ENCODE assay signal across 8 cellular contexts in the genomic region with DNA sequence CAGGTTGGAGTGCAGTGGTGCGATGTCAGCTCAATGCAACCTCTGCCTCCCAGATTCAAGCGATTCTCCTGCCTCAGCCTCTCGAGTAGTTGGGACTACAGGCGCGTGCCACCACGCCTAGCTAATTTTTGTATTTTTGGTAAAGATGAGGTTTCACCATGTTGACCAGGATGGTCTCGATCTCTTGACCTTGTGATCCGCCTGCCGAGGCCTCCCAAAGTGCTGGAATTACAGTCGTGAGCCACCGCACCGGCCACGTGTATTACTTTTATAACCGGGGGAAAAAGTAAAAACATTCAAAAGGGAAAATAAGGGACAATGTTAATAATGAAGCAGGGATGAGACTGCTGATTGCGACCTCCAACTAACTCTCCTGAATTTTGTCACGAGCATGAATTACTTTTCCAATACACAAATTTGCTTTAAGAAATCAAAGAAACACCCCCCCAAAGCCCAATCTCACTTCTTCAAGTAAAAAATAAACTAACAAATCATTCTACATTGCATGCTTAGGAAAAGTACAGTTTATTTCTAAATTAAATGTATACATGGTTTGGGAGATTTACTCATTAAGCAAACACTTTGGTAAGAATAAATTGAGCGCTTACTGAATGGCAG. TPM values are rescaled to one million over a fixed set of nuclear protein-coding genes. Genes with fewer than 3 reads are reported as not detected.
DNase-seq lines count a peak whose midpoint lies in the region; ATAC-seq lines count a peak whose summit lies in the region.

No MANE protein-coding gene starts in this region.

- H3K4me3 Mint-ChIP-seq in activated T-helper 2 cell treated with anti-CD3 and anti-CD28 coated beads, Interferon-gamma antibody, Interleukin-2, Interleukin-4, amounts not matched to agents 10 μg/mL and 5 μg/mL and 100 μg/mL, durations not matched to agents 14 hours and 24 hours and 36 hours (ENCODE audit: low read depth), result peak overlapping the region; percentile 99
- H3K4me3 Mint-ChIP-seq in stimulated activated naive B cell treated with anti-CD40 and anti-IgM and Interleukin-4, amounts not matched to agents 10 μg/mL and 1 μg/mL and 100 μg/mL, for 72 hours, result peak overlapping the region; percentile 95 to 97

- peaks cover 36% of the 10 kb centered on the region for H3K4me1 Mint-ChIP-seq in activated T-helper 2 cell treated with anti-CD3 and anti-CD28 coated beads, Interferon-gamma antibody, Interleukin-2, Interleukin-4, amounts not matched to agents 10 μg/mL and 5 μg/mL and 100 μg/mL, durations not matched to agents 14 hours and 24 hours and 36 hours (ENCODE audit: low read depth)
- H3K4me1 Mint-ChIP-seq in stimulated activated naive B cell treated with anti-CD40 and anti-IgM and Interleukin-4, amounts not matched to agents 10 μg/mL and 1 μg/mL and 100 μg/mL, for 72 hours, result peaks cover 15 to 30% of the 10 kb centered on the region in 2 donors

- no peak for DNase-seq in activated T-helper 2 cell treated with anti-CD3 and anti-CD28 coated beads, Interferon-gamma antibody, Interleukin-2, Interleukin-4, amounts not matched to agents 10 μg/mL and 5 μg/mL and 100 μg/mL, durations not matched to agents 14 hours and 24 hours and 36 hours (ENCODE audit: low spot score)
- DNase-seq in stimulated activated naive B cell treated with anti-CD40 and anti-IgM and Interleukin-4, amounts not matched to agents 10 μg/mL and 1 μg/mL and 100 μg/mL, for 72 hours, result no peak
- DNase-seq in HuH-7.5 (ENCODE audit: low spot score) (no peak), DMS114 treated with DMSO at 0.1 percent for 48 hours (lab: John Stamatoyannopoulos, UW; ENCODE audit: unreplicated experiment) (no peak), GF-D8 (lab: John Stamatoyannopoulos, UW) (no peak)

- H3K27me3 ChIP-seq in HUES6 (ENCODE audit: control insufficient read depth, insufficient read depth, low read length), result no peaks in the 10 kb centered on the region
- H3K27me3 ChIP-seq in iPS-15b (ENCODE audit: control insufficient read depth, insufficient read depth, low read length), result no peaks in the 10 kb centered on the region

- no peaks in the 10 kb centered on the region for H3K9me3 Mint-ChIP-seq in activated T-helper 2 cell treated with anti-CD3 and anti-CD28 coated beads, Interferon-gamma antibody, Interleukin-2, Interleukin-4, amounts not matched to agents 10 μg/mL and 5 μg/mL and 100 μg/mL, durations not matched to agents 14 hours and 24 hours and 36 hours
- no peaks in the 10 kb centered on the region for H3K9me3 Mint-ChIP-seq in stimulated activated naive B cell treated with anti-CD40 and anti-IgM and Interleukin-4, amounts not matched to agents 10 μg/mL and 1 μg/mL and 100 μg/mL, for 72 hours

- ATAC-seq in stimulated activated naive B cell treated with anti-CD40 and anti-IgM and Interleukin-4, amounts not matched to agents 10 μg/mL and 1 μg/mL and 100 μg/mL, for 72 hours (replicated peaks), result no peak
- ATAC-seq in GM21717 (IDR thresholded peaks at IDR 0.05; ENCODE audit: unreplicated experiment), result no peak

- H3K27ac Mint-ChIP-seq in activated T-helper 2 cell treated with anti-CD3 and anti-CD28 coated beads, Interferon-gamma antibody, Interleukin-2, Interleukin-4, amounts not matched to agents 10 μg/mL and 5 μg/mL and 100 μg/mL, durations not matched to agents 14 hours and 24 hours and 36 hours, result peak overlapping the region; percentile 96
- peak overlapping the region; percentile 37 for H3K27ac Mint-ChIP-seq in stimulated activated naive B cell treated with anti-CD40 and anti-IgM and Interleukin-4, amounts not matched to agents 10 μg/mL and 1 μg/mL and 100 μg/mL, for 72 hours

- intact Hi-C loops in activated T-helper 2 cell treated with anti-CD3 and anti-CD28 coated beads, Interferon-gamma antibody, Interleukin-2, Interleukin-4, amounts not matched to agents 10 μg/mL and 5 μg/mL and 100 μg/mL, durations not matched to agents 14 hours and 24 hours and 36 hours (cut with micrococcal nuclease), result loop anchor here (1.0 to 10.0 kb wide), 3 partner anchors 30 to 470 kb away; a partner anchor contains a TSS

- H3K27ac ChIP-seq in HUES6 (ENCODE audit: low read depth, low read length), result peak overlapping the region; percentile 75; the same call in 1 of the 2 replicates

- H3K36me3 ChIP-seq in HUES6 (ENCODE audit: control insufficient read depth, insufficient read depth, low read length) (peaks cover 32% of the 10 kb centered on the region), iPS-15b (ENCODE audit: control insufficient read depth, insufficient read depth, low read length) (peaks cover 11% of the 10 kb centered on the region)

- H3K9ac ChIP-seq in HUES6 (ENCODE audit: low read length), result peak overlapping the region; percentile 40
- no peak overlapping the region for H3K9ac ChIP-seq in iPS-15b (ENCODE audit: low read depth, low read length)

- peak overlapping the region; percentile 79 for H3K4me3 ChIP-seq in HUES6 (ENCODE audit: low read depth, low read length)
- H3K4me3 ChIP-seq in iPS-15b (ENCODE audit: low read depth, low read length), result peak overlapping the region; percentile 71

- H3K27me3 Mint-ChIP-seq in activated T-helper 2 cell treated with anti-CD3 and anti-CD28 coated beads, Interferon-gamma antibody, Interleukin-2, Interleukin-4, amounts not matched to agents 10 μg/mL and 5 μg/mL and 100 μg/mL, durations not matched to agents 14 hours and 24 hours and 36 hours (ENCODE audit: low read depth), result no peaks in the 10 kb centered on the region
- H3K27me3 Mint-ChIP-seq in stimulated activated naive B cell treated with anti-CD40 and anti-IgM and Interleukin-4, amounts not matched to agents 10 μg/mL and 1 μg/mL and 100 μg/mL, for 72 hours, result no peaks in the 10 kb centered on the region

- H3K4me1 ChIP-seq in HUES6 (ENCODE audit: control insufficient read depth, insufficient read depth, low read length) (peaks cover 21% of the 10 kb centered on the region), iPS-15b (ENCODE audit: control insufficient read depth, insufficient read depth, low read length) (peaks cover 9% of the 10 kb centered on the region)

- H3K9me3 ChIP-seq in HUES6 (ENCODE audit: control insufficient read depth, insufficient read depth, low read depth, low read length), result peaks cover 16% of the 10 kb centered on the region
- no peaks in the 10 kb centered on the region for H3K9me3 ChIP-seq in iPS-15b (ENCODE audit: control insufficient read depth, insufficient read depth, low read length)

- peaks cover 38% of the 10 kb centered on the region for H3K36me3 Mint-ChIP-seq in activated T-helper 2 cell treated with anti-CD3 and anti-CD28 coated beads, Interferon-gamma antibody, Interleukin-2, Interleukin-4, amounts not matched to agents 10 μg/mL and 5 μg/mL and 100 μg/mL, durations not matched to agents 14 hours and 24 hours and 36 hours (ENCODE audit: low read depth)
- H3K36me3 Mint-ChIP-seq in stimulated activated naive B cell treated with anti-CD40 and anti-IgM and Interleukin-4, amounts not matched to agents 10 μg/mL and 1 μg/mL and 100 μg/mL, for 72 hours, result peaks cover 18 to 23% of the 10 kb centered on the region in 2 donors

RNA-seq across cellular contexts. Expression of a gene that starts 0.6 kb away (rescaled TPM):
- 21.9 and 22.2 TPM in 2 replicates for total RNA-seq in activated T-helper 2 cell treated with anti-CD3 and anti-CD28 coated beads, Interferon-gamma antibody, Interleukin-2, Interleukin-4, amounts not matched to agents 10 μg/mL and 5 μg/mL and 100 μg/mL, durations not matched to agents 14 hours and 24 hours and 36 hours

RNA-seq across cellular contexts. Expression of a gene that starts 0.6 kb away (rescaled TPM):
- total RNA-seq in activated T-helper 2 cell treated with anti-CD3 and anti-CD28 coated beads, Interferon-gamma antibody, Interleukin-2, Interleukin-4, amounts not matched to agents 10 μg/mL and 5 μg/mL and 100 μg/mL, durations not matched to agents 14 hours and 24 hours and 36 hours, result 82.8 and 86.6 TPM in 2 replicates

RNA-seq across cellular contexts. Expression of a gene that starts 29.9 kb away (rescaled TPM):
- 14.2 and 14.9 TPM in 2 replicates for total RNA-seq in activated T-helper 2 cell treated with anti-CD3 and anti-CD28 coated beads, Interferon-gamma antibody, Interleukin-2, Interleukin-4, amounts not matched to agents 10 μg/mL and 5 μg/mL and 100 μg/mL, durations not matched to agents 14 hours and 24 hours and 36 hours
